23 cellular contexts compared by ENCODE assay signal in the genomic region with DNA sequence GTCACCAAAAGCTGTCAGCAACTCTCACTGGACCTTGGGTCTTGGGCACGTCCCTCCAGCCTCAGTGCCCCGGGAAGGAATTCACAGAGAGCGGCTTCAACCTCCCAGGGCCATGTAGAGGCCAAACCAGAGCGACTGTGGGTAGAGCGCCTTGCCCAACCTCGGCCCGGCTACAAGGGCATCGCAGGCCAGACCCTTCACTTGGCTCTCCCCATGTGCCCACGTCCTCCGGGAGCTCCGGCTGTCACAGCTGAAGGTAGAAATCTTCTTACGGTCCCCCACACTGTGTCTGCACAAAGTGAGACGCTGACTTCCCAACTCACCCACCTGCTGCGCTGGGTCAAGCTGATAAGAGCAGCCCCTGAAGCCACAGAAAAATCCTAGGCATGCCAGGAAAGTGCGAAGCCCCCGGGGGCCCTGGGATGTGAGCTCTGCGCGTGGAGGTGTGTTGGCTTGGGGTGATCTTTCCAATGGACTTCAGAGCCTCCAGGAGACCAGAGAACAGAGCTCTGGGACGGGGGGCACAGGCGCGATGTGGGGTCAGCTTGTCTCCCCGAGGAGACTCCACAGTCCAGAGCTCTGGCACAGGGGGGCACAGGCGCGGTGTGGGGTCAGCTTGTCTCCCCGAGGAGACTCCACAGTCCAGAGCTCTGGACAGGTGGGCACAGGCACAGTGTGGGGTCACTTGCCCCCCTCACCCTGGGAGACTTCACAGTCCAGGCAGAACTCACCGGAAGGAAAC.
"Had no signal": no experiment of that assay in that cellular context is flagged by ENCODE, and none has a peak within 500 bp of the region (broad histone marks: within the 10 kb centered on the region; RNA-seq: fewer than 3 reads in every experiment).

No MANE protein-coding gene starts in this region.

- H3K27me3 ChIP-seq: brain microvascular endothelial cell, cardiac muscle cell had no signal

- H3K4me3 ChIP-seq: cardiac muscle cell, K562 had no signal

- DNase-seq: activated CD4-positive, alpha-beta T cell treated with anti-CD3 and anti-CD28 coated beads, Interleukin-2, amount 10 ng/mL, durations not matched to agents 24 days and 14 days; activated CD4-positive, alpha-beta T cell treated with anti-CD3 and anti-CD28 coated beads, Interleukin-2, amount 50 U/mL, for 48 hours; activated CD4-positive, CD25-positive, alpha-beta regulatory T cell treated with anti-CD3 and anti-CD28 coated beads, Interleukin-2, amount 50 U/mL, for 72 hours; activated CD8-positive, alpha-beta memory T cell treated with anti-CD3 and anti-CD28 coated beads, Interleukin-2, amount 10 ng/mL, durations not matched to agents 7 days and 5 days; activated gamma-delta T cell treated with Interleukin-2 at 50 U/mL for 16 hours; activated T-cell treated with anti-CD3 and anti-CD28 coated beads, Interleukin-2, amount 50 U/mL, for 4 hours; amygdala; brain microvascular endothelial cell; Karpas-422; MM.1S; NCI-H1105; NCI-H1436; NCI-H1694 treated with DMSO at 0.1 percent for 48 hours; NCI-H2029 treated with DMSO at 0.1 percent for 48 hours; NCI-H345; NCI-H510A treated with DMSO at 0.1 percent for 48 hours; SIG-M5; T-helper 17 cell; T-helper 9 cell had no signal

- H3K36me3 ChIP-seq: brain microvascular endothelial cell, cardiac muscle cell had no signal

- H3K27ac ChIP-seq: brain microvascular endothelial cell, cardiac muscle cell had no signal

- ATAC-seq: activated CD8-positive, alpha-beta memory T cell treated with anti-CD3 and anti-CD28 coated beads, Interleukin-2, amount 10 ng/mL, durations not matched to agents 7 days and 5 days; activated T-helper 17 cell treated with anti-CD3 and anti-CD28 coated beads, Interleukin-2, amount 50 U/mL, for 72 hours; K562; T-helper 17 cell; WTC11 had no signal
